ENCODE assay signal across 8 cellular contexts in genomic region chr14:103333754-103334643, GRCh38. TPM values are rescaled to one million over a fixed set of nuclear protein-coding genes. Genes with fewer than 3 reads are reported as not detected.
DNase-seq lines count a peak whose midpoint lies in the region; ATAC-seq, FAIRE-seq and TF ChIP-seq lines count a peak whose summit lies in the region.

Gene EIF5, plus strand, starts transcription at chr14:103334237. Its CDS starts 1,624 bp downstream, at chr14:103335861.

- peaks cover 36 to 39% of the 10 kb centered on the region in 2 donors for H3K36me3 ChIP-seq in kidney (ENCODE audit: control insufficient read depth in 1 of 2, insufficient read depth in 2 of 2, low read length in 2 of 2)

- peak; percentile 53 for FAIRE-seq in kidney (lab: Jason Lieb, UNC)

- intact Hi-C loops in kidney (cut with DNase I) = no loop called here

- H3K4me1 ChIP-seq in kidney (ENCODE audit: control insufficient read depth in 1 of 2, insufficient read depth in 1 of 2, low read depth in 1 of 2, low read length in 2 of 2) = peaks cover 23 to 25% of the 10 kb centered on the region in 2 donors

- DNase-seq in Ammon's horn (ENCODE audit: low spot score) (peak; percentile 99), NCI-H510A (lab: John Stamatoyannopoulos, UW) (peak; percentile 97), cerebellum (ENCODE audit: low spot score) (peak; percentile 98), kidney (peak; percentile 100)
- peak; percentile 99 for DNase-seq in activated CD4-positive, alpha-beta T cell treated with anti-CD3 and anti-CD28 coated beads for 1 hour
- peak; percentile 99 for DNase-seq in stimulated activated CD4-positive, alpha-beta T cell treated with anti-CD3 and anti-CD28 coated beads, Interleukin-15, amount 100 ng/mL, for 24 hours

- TF ChIP-seq POLR2A in GM19099 (IDR thresholded peaks at IDR 0.05; ENCODE audit: extremely low read depth, insufficient read length, low read depth) = peak; percentile 99

- TF ChIP-seq CTCF in kidney (IDR thresholded peaks at IDR 0.05; ENCODE audit: borderline replicate concordance, extremely low read depth, insufficient read depth) = peak; percentile 21

- peak within 1 kb of the TSS; percentile 100 for H3K27ac ChIP-seq in kidney (ENCODE audit: low read depth in 2 of 2, low read length in 2 of 2)

- H3K4me3 ChIP-seq in kidney (ENCODE audit: low read length in 2 of 2) = peak within 1 kb of the TSS; percentile 77 to 93

- H3K9me3 ChIP-seq in kidney (ENCODE audit: control insufficient read depth in 1 of 2, low read length in 2 of 2) = no peaks in the 10 kb centered on the region

- ATAC-seq in HG03432 (IDR thresholded peaks at IDR 0.05; ENCODE audit: unreplicated experiment) = peak; percentile 89

- peak within 1 kb of the TSS; percentile 99 for H3K9ac ChIP-seq in kidney (ENCODE audit: low read length in 2 of 2)

RNA-seq across cellular contexts. Expression of gene EIF5, which starts in this region (rescaled TPM):
- total RNA-seq in cerebellum (129 TPM), kidney (229 TPM)
- polyA plus RNA-seq in kidney (ENCODE audit: insufficient read depth, low read depth, low replicate concordance) = 91.2 TPM

Comparison
In these comparisons a context has a peak if more than half of its experiments do, and no peak if none do; other contexts are left out.
1. Peak in every context shown above with its lines: DNase-seq, ATAC-seq, H3K4me3 ChIP-seq and H3K27ac ChIP-seq.